8 cellular contexts compared by ENCODE assay signal in genomic region chr2:218569038-218569431, GRCh38. TPM values are rescaled to one million over a fixed set of nuclear protein-coding genes. Genes with fewer than 3 reads are reported as not detected.
DNase-seq lines count a peak whose midpoint lies in the region; ATAC-seq and TF ChIP-seq lines count a peak whose summit lies in the region.

No MANE protein-coding gene starts in this region.

- peak; percentile 11 for ATAC-seq in activated CD8-positive, alpha-beta T cell treated with anti-CD3 and anti-CD28 coated beads, Interleukin-2, amount 10 ng/mL, durations not matched to agents 7 days and 5 days
- ATAC-seq in effector memory CD8-positive, alpha-beta T cell (replicated peaks), result peak; percentile 29

- H3K4me3 Mint-ChIP-seq in activated CD8-positive, alpha-beta T cell treated with anti-CD3 and anti-CD28 coated beads, Interleukin-2, amount 10 ng/mL, durations not matched to agents 7 days and 5 days, result peak overlapping the region; percentile 91
- H3K4me3 Mint-ChIP-seq in effector memory CD8-positive, alpha-beta T cell, result peak overlapping the region; percentile 89 to 94

- H3K36me3 Mint-ChIP-seq in activated CD8-positive, alpha-beta T cell treated with anti-CD3 and anti-CD28 coated beads, Interleukin-2, amount 10 ng/mL, durations not matched to agents 7 days and 5 days (ENCODE audit: low read depth), result peaks cover 61% of the 10 kb centered on the region
- peaks cover 52% of the 10 kb centered on the region for H3K36me3 Mint-ChIP-seq in effector memory CD8-positive, alpha-beta T cell (ENCODE audit: insufficient read depth)

- no peaks in the 10 kb centered on the region for H3K9me3 ChIP-seq in mononuclear cell (ENCODE audit: low read depth, low read length)

- H3K4me1 ChIP-seq in mononuclear cell (ENCODE audit: insufficient read depth, low read length), result peaks cover 32% of the 10 kb centered on the region

- peak overlapping the region; percentile 100 for H3K27ac Mint-ChIP-seq in activated CD8-positive, alpha-beta T cell treated with anti-CD3 and anti-CD28 coated beads, Interleukin-2, amount 10 ng/mL, durations not matched to agents 7 days and 5 days
- H3K27ac Mint-ChIP-seq in effector memory CD8-positive, alpha-beta T cell, result peak overlapping the region; percentile 94 to 99

- H3K27me3 ChIP-seq in mononuclear cell (ENCODE audit: insufficient read depth, low read length), result no peaks in the 10 kb centered on the region

- DNase-seq in GM12864 (ENCODE audit: low read depth), result peak; percentile 24
- DNase-seq in HCEC 1CT, result peak; percentile 81
- peak; percentile 53 for DNase-seq in MV-4-11 (lab: John Stamatoyannopoulos, UW)
- DNase-seq in activated CD8-positive, alpha-beta T cell treated with anti-CD3 and anti-CD28 coated beads, Interleukin-2, amount 10 ng/mL, durations not matched to agents 7 days and 5 days, result peak; percentile 63
- DNase-seq in effector memory CD8-positive, alpha-beta T cell, result peak; percentile 43 to 53 (median 52)
- DNase-seq in stimulated activated CD8-positive, alpha-beta memory T cell treated with anti-CD3 and anti-CD28 coated beads, Interleukin-4, amount 100 ng/mL, for 24 hours (ENCODE audit: low read depth), result peak; percentile 33
- DNase-seq in Kasumi-1 (lab: John Stamatoyannopoulos, UW), result no peak

- H3K27me3 Mint-ChIP-seq in activated CD8-positive, alpha-beta T cell treated with anti-CD3 and anti-CD28 coated beads, Interleukin-2, amount 10 ng/mL, durations not matched to agents 7 days and 5 days (ENCODE audit: low read depth), result no peaks in the 10 kb centered on the region
- no peaks in the 10 kb centered on the region for H3K27me3 Mint-ChIP-seq in effector memory CD8-positive, alpha-beta T cell

- H3K4me3 ChIP-seq in GM12864 (ENCODE audit: low read depth, low read length) (peak overlapping the region; percentile 88), mononuclear cell (ENCODE audit: low read length) (peak overlapping the region; percentile 75)

- TF ChIP-seq CTCF in GM12864 (IDR thresholded peaks at IDR 0.05; ENCODE audit: low read depth, low read length, missing control alignments), result no peak

- CTCF ChIA-PET in activated CD8-positive, alpha-beta T cell treated with anti-CD3 and anti-CD28 coated beads, Interleukin-2, amount 10 ng/mL, durations not matched to agents 7 days and 5 days (lab: Charles Lee), result no interaction called here

- no peaks in the 10 kb centered on the region for H3K9me3 Mint-ChIP-seq in activated CD8-positive, alpha-beta T cell treated with anti-CD3 and anti-CD28 coated beads, Interleukin-2, amount 10 ng/mL, durations not matched to agents 7 days and 5 days (ENCODE audit: insufficient read depth)
- H3K9me3 Mint-ChIP-seq in effector memory CD8-positive, alpha-beta T cell, result no peaks in the 10 kb centered on the region

- peaks cover 50% of the 10 kb centered on the region for H3K4me1 Mint-ChIP-seq in activated CD8-positive, alpha-beta T cell treated with anti-CD3 and anti-CD28 coated beads, Interleukin-2, amount 10 ng/mL, durations not matched to agents 7 days and 5 days (ENCODE audit: low read depth)
- peaks cover 41 to 47% of the 10 kb centered on the region in 2 donors for H3K4me1 Mint-ChIP-seq in effector memory CD8-positive, alpha-beta T cell (ENCODE audit: low read depth in 2 of 2)

- POLR2A ChIA-PET in activated CD8-positive, alpha-beta T cell treated with anti-CD3 and anti-CD28 coated beads, Interleukin-2, amount 10 ng/mL, durations not matched to agents 7 days and 5 days (lab: Charles Lee), result interaction anchor here (0.7 to 2.0 kb wide), 3 partner anchors 10 to 1381 kb away, joined by 3 to 8 read pairs (median 6); partner anchors contain the start of genes BCS1L and ZNF142

RNA-seq across cellular contexts. Expression of gene CNOT9, which starts 0.4 kb away (rescaled TPM):
- 10 to 100 TPM; 96.8 to 97.3 TPM for total RNA-seq in activated CD8-positive, alpha-beta T cell treated with anti-CD3 and anti-CD28 coated beads, Interleukin-2, amount 10 ng/mL, durations not matched to agents 7 days and 5 days
- 65.9 TPM for total RNA-seq in mononuclear cell

RNA-seq across cellular contexts. Expression of gene USP37, which starts 0.9 kb away (rescaled TPM):
- total RNA-seq in activated CD8-positive, alpha-beta T cell treated with anti-CD3 and anti-CD28 coated beads, Interleukin-2, amount 10 ng/mL, durations not matched to agents 7 days and 5 days, result 10 to 100 TPM; 33.9 to 38.1 TPM
- total RNA-seq in mononuclear cell, result 20.0 TPM

RNA-seq across cellular contexts. Expression of gene PLCD4, which starts 38.7 kb away (rescaled TPM):
- under 1 TPM; 0.26 to 0.32 TPM for total RNA-seq in activated CD8-positive, alpha-beta T cell treated with anti-CD3 and anti-CD28 coated beads, Interleukin-2, amount 10 ng/mL, durations not matched to agents 7 days and 5 days
- 0.21 TPM for total RNA-seq in mononuclear cell

Comparison
In these comparisons a context has a peak if more than half of its experiments do, and no peak if none do; other contexts are left out.
1. DNase-seq: peak in GM12864 (single experiment), HCEC 1CT (single experiment), MV-4-11 (single experiment), activated CD8-positive, alpha-beta T cell treated with anti-CD3 and anti-CD28 coated beads, Interleukin-2, amount 10 ng/mL, durations not matched to agents 7 days and 5 days (single experiment), effector memory CD8-positive, alpha-beta T cell (3 of 3) and stimulated activated CD8-positive, alpha-beta memory T cell treated with anti-CD3 and anti-CD28 coated beads, Interleukin-4, amount 100 ng/mL, for 24 hours (single experiment); none in Kasumi-1 (0 of 2).